Comparison of ENCODE assay signal across 1 cellular context in the genomic region with DNA sequence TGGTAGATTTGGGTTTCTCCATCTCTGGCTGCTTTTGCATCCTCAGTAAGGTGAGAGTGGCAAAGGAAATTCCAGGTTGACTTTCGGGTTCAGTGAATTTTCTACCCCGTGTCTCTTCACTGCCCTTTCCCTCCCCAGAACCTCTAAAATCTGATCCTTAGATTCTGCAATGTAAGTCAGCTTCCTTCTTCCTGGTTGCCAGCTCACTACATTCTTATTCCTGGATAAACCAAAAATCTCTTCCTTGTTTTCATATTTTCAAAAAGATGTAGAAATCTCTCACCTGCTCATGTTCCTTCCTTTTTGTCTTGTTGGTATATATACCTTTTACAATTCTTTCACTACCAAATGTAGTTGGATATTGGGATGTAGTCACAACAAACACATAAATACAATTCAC.
TF ChIP-seq lines count a peak whose summit lies in the region.

No MANE protein-coding gene starts in this region.

TF ChIP-seq in GM23338, 12 proteins besides CTCF, POLR2A, EP300 and RAD21 (continued from another document):
- TF ChIP-seq, protein P1, sequence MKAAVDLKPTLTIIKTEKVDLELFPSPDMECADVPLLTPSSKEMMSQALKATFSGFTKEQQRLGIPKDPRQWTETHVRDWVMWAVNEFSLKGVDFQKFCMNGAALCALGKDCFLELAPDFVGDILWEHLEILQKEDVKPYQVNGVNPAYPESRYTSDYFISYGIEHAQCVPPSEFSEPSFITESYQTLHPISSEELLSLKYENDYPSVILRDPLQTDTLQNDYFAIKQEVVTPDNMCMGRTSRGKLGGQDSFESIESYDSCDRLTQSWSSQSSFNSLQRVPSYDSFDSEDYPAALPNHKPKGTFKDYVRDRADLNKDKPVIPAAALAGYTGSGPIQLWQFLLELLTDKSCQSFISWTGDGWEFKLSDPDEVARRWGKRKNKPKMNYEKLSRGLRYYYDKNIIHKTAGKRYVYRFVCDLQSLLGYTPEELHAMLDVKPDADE (IDR thresholded peaks at IDR 0.05), result no peak
- TF ChIP-seq, protein P2, sequence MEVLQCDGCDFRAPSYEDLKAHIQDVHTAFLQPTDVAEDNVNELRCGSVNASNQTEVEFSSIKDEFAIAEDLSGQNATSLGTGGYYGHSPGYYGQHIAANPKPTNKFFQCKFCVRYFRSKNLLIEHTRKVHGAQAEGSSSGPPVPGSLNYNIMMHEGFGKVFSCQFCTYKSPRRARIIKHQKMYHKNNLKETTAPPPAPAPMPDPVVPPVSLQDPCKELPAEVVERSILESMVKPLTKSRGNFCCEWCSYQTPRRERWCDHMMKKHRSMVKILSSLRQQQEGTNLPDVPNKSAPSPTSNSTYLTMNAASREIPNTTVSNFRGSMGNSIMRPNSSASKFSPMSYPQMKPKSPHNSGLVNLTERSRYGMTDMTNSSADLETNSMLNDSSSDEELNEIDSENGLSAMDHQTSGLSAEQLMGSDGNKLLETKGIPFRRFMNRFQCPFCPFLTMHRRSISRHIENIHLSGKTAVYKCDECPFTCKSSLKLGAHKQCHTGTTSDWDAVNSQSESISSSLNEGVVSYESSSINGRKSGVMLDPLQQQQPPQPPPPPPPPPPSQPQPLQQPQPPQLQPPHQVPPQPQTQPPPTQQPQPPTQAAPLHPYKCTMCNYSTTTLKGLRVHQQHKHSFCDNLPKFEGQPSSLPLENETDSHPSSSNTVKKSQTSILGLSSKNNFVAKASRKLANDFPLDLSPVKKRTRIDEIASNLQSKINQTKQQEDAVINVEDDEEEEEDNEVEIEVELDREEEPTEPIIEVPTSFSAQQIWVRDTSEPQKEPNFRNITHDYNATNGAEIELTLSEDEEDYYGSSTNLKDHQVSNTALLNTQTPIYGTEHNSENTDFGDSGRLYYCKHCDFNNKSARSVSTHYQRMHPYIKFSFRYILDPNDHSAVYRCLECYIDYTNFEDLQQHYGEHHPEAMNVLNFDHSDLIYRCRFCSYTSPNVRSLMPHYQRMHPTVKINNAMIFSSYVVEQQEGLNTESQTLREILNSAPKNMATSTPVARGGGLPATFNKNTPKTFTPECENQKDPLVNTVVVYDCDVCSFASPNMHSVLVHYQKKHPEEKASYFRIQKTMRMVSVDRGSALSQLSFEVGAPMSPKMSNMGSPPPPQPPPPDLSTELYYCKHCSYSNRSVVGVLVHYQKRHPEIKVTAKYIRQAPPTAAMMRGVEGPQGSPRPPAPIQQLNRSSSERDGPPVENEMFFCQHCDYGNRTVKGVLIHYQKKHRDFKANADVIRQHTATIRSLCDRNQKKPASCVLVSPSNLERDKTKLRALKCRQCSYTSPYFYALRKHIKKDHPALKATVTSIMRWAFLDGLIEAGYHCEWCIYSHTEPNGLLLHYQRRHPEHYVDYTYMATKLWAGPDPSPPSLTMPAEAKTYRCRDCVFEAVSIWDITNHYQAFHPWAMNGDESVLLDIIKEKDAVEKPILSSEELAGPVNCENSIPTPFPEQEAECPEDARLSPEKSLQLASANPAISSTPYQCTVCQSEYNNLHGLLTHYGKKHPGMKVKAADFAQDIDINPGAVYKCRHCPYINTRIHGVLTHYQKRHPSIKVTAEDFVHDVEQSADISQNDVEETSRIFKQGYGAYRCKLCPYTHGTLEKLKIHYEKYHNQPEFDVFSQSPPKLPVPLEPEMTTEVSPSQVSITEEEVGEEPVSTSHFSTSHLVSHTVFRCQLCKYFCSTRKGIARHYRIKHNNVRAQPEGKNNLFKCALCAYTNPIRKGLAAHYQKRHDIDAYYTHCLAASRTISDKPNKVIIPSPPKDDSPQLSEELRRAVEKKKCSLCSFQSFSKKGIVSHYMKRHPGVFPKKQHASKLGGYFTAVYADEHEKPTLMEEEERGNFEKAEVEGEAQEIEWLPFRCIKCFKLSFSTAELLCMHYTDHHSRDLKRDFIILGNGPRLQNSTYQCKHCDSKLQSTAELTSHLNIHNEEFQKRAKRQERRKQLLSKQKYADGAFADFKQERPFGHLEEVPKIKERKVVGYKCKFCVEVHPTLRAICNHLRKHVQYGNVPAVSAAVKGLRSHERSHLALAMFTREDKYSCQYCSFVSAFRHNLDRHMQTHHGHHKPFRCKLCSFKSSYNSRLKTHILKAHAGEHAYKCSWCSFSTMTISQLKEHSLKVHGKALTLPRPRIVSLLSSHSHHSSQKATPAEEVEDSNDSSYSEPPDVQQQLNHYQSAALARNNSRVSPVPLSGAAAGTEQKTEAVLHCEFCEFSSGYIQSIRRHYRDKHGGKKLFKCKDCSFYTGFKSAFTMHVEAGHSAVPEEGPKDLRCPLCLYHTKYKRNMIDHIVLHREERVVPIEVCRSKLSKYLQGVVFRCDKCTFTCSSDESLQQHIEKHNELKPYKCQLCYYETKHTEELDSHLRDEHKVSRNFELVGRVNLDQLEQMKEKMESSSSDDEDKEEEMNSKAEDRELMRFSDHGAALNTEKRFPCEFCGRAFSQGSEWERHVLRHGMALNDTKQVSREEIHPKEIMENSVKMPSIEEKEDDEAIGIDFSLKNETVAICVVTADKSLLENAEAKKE (CRISPR knock-in tag; IDR thresholded peaks at IDR 0.05), result no peak
- TF ChIP-seq JUNB (IDR thresholded peaks at IDR 0.05; ENCODE audit: unreplicated experiment), result no peak
- TF ChIP-seq ZNF114 (CRISPR knock-in tag; IDR thresholded peaks at IDR 0.05), result no peak
- no peak for TF ChIP-seq POLR2AphosphoS5 (IDR thresholded peaks at IDR 0.05; ENCODE audit: low read depth)
- TF ChIP-seq CREB1 (CRISPR knock-in tag; IDR thresholded peaks at IDR 0.05; ENCODE audit: low read depth), result no peak
- no peak for TF ChIP-seq ZNF331 (CRISPR knock-in tag; IDR thresholded peaks at IDR 0.05; ENCODE audit: low read depth)
- no peak for TF ChIP-seq NANOG (IDR thresholded peaks at IDR 0.05; ENCODE audit: borderline replicate concordance)
- TF ChIP-seq EZH2phosphoT487 (IDR thresholded peaks at IDR 0.05; ENCODE audit: unreplicated experiment), result no peak
- TF ChIP-seq STAT1 (IDR thresholded peaks at IDR 0.05; ENCODE audit: unreplicated experiment), result no peak
- TF ChIP-seq EZH2 (IDR thresholded peaks at IDR 0.05; ENCODE audit: low read depth, unreplicated experiment), result no peak
TF ChIP-seq in GM23338: peak in this region for 0.
